Comparison of ENCODE assay signal across 13 cellular contexts in genomic region chr12:6562881-6563280, GRCh38. TPM values are rescaled to one million over a fixed set of nuclear protein-coding genes. Genes with fewer than 3 reads are reported as not detected.
A peak's percentile ranks its signal among the peaks of the same experiment; 100 is the strongest.
DNase-seq lines count a peak whose midpoint lies in the region; ATAC-seq and TF ChIP-seq lines count a peak whose summit lies in the region.
"Had no signal": no experiment of that assay in that cellular context is flagged by ENCODE, and none has a peak within 500 bp of the region (broad histone marks: within the 10 kb centered on the region; RNA-seq: fewer than 3 reads in every experiment).

No MANE protein-coding gene starts in this region.

- H3K4me1 Mint-ChIP-seq in HFFc6 (ENCODE audit: low read depth): peaks cover 24% of the 10 kb centered on the region
- H3K4me1 Mint-ChIP-seq in central memory CD8-positive, alpha-beta T cell: peaks cover 37% of the 10 kb centered on the region

- H3K4me3 Mint-ChIP-seq in HFFc6: no peak overlapping the region
- no peak overlapping the region for H3K4me3 Mint-ChIP-seq in central memory CD8-positive, alpha-beta T cell
- H3K4me3 Mint-ChIP-seq: B cell; CD8-positive, alpha-beta T cell had no signal

- H3K27me3 Mint-ChIP-seq in HFFc6 (ENCODE audit: insufficient read depth): peaks cover 6% of the 10 kb centered on the region
- H3K27me3 Mint-ChIP-seq in central memory CD8-positive, alpha-beta T cell: no peaks in the 10 kb centered on the region
- H3K27me3 Mint-ChIP-seq: B cell had no signal

- H3K9me3 Mint-ChIP-seq in activated naive CD4-positive, alpha-beta T cell treated with anti-CD3 and anti-CD28 coated beads, Interleukin-2, amount 50 U/mL, for 72 hours: no peaks in the 10 kb centered on the region
- H3K9me3 Mint-ChIP-seq in HFFc6: peaks cover under 1% of the 10 kb centered on the region; the same call in 1 of the 2 replicates
- H3K9me3 Mint-ChIP-seq in central memory CD8-positive, alpha-beta T cell: no peaks in the 10 kb centered on the region
- H3K9me3 Mint-ChIP-seq: CD8-positive, alpha-beta T cell had no signal

- H3K36me3 Mint-ChIP-seq in activated naive CD4-positive, alpha-beta T cell treated with anti-CD3 and anti-CD28 coated beads, Interleukin-2, amount 50 U/mL, for 72 hours: peaks cover 44 to 65% of the 10 kb centered on the region in 2 donors
- peaks cover 50% of the 10 kb centered on the region for H3K36me3 Mint-ChIP-seq in HFFc6 (ENCODE audit: low read depth)
- H3K36me3 Mint-ChIP-seq in central memory CD8-positive, alpha-beta T cell (ENCODE audit: insufficient read depth): peaks cover 64% of the 10 kb centered on the region

- ATAC-seq in activated naive CD4-positive, alpha-beta T cell treated with anti-CD3 and anti-CD28 coated beads, Interleukin-2, amount 50 U/mL, for 72 hours: no peak
- no peak for ATAC-seq in central memory CD8-positive, alpha-beta T cell (replicated peaks; ENCODE audit: extremely low read depth, poor library complexity, severe bottlenecking)
- ATAC-seq in left colon: no peak

- no peak for TF ChIP-seq CTCF in HFFc6 (IDR thresholded peaks at IDR 0.05)

- intact Hi-C loops in left colon (cut with DNase I, micrococcal nuclease): no loop called here

- no peak for DNase-seq in activated naive CD4-positive, alpha-beta T cell treated with anti-CD3 and anti-CD28 coated beads, Interleukin-2, amount 50 U/mL, for 72 hours (ENCODE audit: low spot score in 2 of 2)
- no peak for DNase-seq in activated naive CD4-positive, alpha-beta T cell treated with Interleukin-2 at 50 U/mL for 16 hours
- DNase-seq in HFFc6 (no peak), OCI-M2 (lab: John Stamatoyannopoulos, UW; ENCODE audit: unreplicated experiment) (no peak), left colon (no peak), NCI-H1930 (lab: John Stamatoyannopoulos, UW) (no peak)
- no peak for DNase-seq in central memory CD8-positive, alpha-beta T cell (ENCODE audit: low spot score in 2 of 2)
- DNase-seq: GF-D8, NCI-H1436 treated with DMSO at 0.1 percent for 48 hours, NCI-H2081 treated with DMSO at 0.1 percent for 48 hours, SHP77 treated with DMSO at 0.1 percent for 48 hours had no signal

- H3K27ac Mint-ChIP-seq in activated naive CD4-positive, alpha-beta T cell treated with anti-CD3 and anti-CD28 coated beads, Interleukin-2, amount 50 U/mL, for 72 hours: peak overlapping the region; percentile 46 to 74
- H3K27ac Mint-ChIP-seq in HFFc6: peak overlapping the region; percentile 69
- H3K27ac Mint-ChIP-seq in central memory CD8-positive, alpha-beta T cell (ENCODE audit: low read depth): peak overlapping the region; percentile 53
- H3K27ac Mint-ChIP-seq: B cell had no signal

RNA-seq across cellular contexts. Expression of gene NOP2, which starts 5.2 kb away (rescaled TPM):
- 10 to 100 TPM; 78.8 to 79.8 TPM for total RNA-seq in activated naive CD4-positive, alpha-beta T cell treated with anti-CD3 and anti-CD28 coated beads, Interleukin-2, amount 50 U/mL, for 72 hours
- 10 to 100 TPM; 39.5 to 60.5 (median 42.6) TPM for total RNA-seq in HFFc6 (2021; fragmentation: NEBNext Ultra II Directional; extraction: Animal tissue kit (Norgen Biotek cat#: 25700))
- 10 to 100 TPM; 22.2 to 34.4 TPM for total RNA-seq in left colon

RNA-seq across cellular contexts. Expression of gene IFFO1, which starts 7.0 kb away (rescaled TPM):
- total RNA-seq in activated naive CD4-positive, alpha-beta T cell treated with anti-CD3 and anti-CD28 coated beads, Interleukin-2, amount 50 U/mL, for 72 hours: 10 to 100 TPM; 10.3 to 16.4 TPM
- total RNA-seq in HFFc6 (2021; fragmentation: NEBNext Ultra II Directional; extraction: Animal tissue kit (Norgen Biotek cat#: 25700)): 10 to 100 TPM; 25.9 to 35.6 (median 29.2) TPM
- 1 to 10 TPM; 3.8 to 7.2 TPM for total RNA-seq in left colon

RNA-seq across cellular contexts. Expression of gene GAPDH, which starts 28.6 kb away (rescaled TPM):
- 1,000 to 10,000 TPM; 5,900 to 8,209 TPM for total RNA-seq in activated naive CD4-positive, alpha-beta T cell treated with anti-CD3 and anti-CD28 coated beads, Interleukin-2, amount 50 U/mL, for 72 hours
- 1,000 to 10,000 TPM; 6,263 to 7,539 (median 6,900) TPM for total RNA-seq in HFFc6 (2021; fragmentation: NEBNext Ultra II Directional; extraction: Animal tissue kit (Norgen Biotek cat#: 25700))
- total RNA-seq in left colon: 1,000 to 10,000 TPM; 2,230 to 2,756 TPM

RNA-seq across cellular contexts. Expression of gene CHD4, which starts 44.3 kb away (rescaled TPM):
- 100 to 1,000 TPM; 288 to 307 TPM for total RNA-seq in activated naive CD4-positive, alpha-beta T cell treated with anti-CD3 and anti-CD28 coated beads, Interleukin-2, amount 50 U/mL, for 72 hours
- 100 to 1,000 TPM; 167 to 193 (median 183) TPM for total RNA-seq in HFFc6 (2021; fragmentation: NEBNext Ultra II Directional; extraction: Animal tissue kit (Norgen Biotek cat#: 25700))
- total RNA-seq in left colon: 100 to 1,000 TPM; 142 to 157 TPM
